In the genomic region with DNA sequence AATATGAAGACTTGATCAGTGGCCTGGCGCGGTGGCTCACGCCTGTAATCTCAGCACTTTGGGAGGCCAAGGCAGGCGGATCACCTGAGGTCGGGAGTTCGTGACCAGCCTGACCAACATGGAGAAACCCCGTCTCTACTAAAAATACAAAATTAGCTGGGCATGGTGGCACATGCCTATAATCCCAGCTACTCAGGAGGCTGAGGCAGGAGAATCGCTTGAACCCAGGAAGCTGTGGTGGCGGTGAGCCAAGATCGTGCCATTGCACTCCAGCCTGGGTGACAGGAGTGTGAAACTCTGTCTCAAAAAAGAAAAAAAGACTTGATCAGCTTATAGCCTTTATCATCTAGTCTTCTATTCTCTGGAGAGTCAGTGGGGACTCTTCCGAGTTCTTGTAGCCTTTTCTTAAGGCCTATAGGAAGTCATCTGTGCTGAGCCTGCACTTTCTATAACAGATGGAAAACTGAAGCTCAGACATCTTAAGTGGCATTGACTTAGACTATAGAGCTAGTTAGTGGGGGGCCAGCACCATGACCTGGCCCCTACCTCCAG, we compare ENCODE assay signal across 8 cellular contexts. TPM values are rescaled to one million over a fixed set of nuclear protein-coding genes. Genes with fewer than 3 reads are reported as not detected.
DNase-seq lines count a peak whose midpoint lies in the region; ATAC-seq, FAIRE-seq and TF ChIP-seq lines count a peak whose summit lies in the region.
"Not testable (repeated sequence)": the region's sequence is repeated elsewhere in the genome, so short reads cannot be mapped to it uniquely, and the experiment has no call there.

No MANE protein-coding gene starts in this region.

- peaks cover 83% of the 10 kb centered on the region for H3K4me1 Mint-ChIP-seq in activated B cell treated with CpG ODN at 0.5 μM for 24 hours

- FAIRE-seq in small intestine (lab: Jason Lieb, UNC), result not testable (repeated sequence)

- H3K4me3 Mint-ChIP-seq in activated B cell treated with CpG ODN at 0.5 μM for 24 hours, result peak overlapping the region; percentile 94

- peaks cover 18% of the 10 kb centered on the region for H3K36me3 Mint-ChIP-seq in activated B cell treated with CpG ODN at 0.5 μM for 24 hours (ENCODE audit: low read depth)
- H3K36me3 Mint-ChIP-seq in activated naive CD4-positive, alpha-beta T cell treated with anti-CD3 and anti-CD28 coated beads, Interleukin-2, amount 50 U/mL, for 72 hours, result peaks cover 32 to 40% of the 10 kb centered on the region in 2 donors

- peak overlapping the region; percentile 61 for H3K27ac ChIP-seq in A673 (ENCODE audit: low read depth, low read length, poor library complexity, severe bottlenecking)
- H3K27ac ChIP-seq in small intestine (ENCODE audit: low read depth in 1 of 2, low read length in 1 of 2), result peak overlapping the region; percentile 22 to 91

- 71 to 82% (median 71%) methylated on average over 11 of the region's 11 CpGs for WGBS in small intestine, 3 donors

- ATAC-seq in GM18858 (IDR thresholded peaks at IDR 0.05; ENCODE audit: unreplicated experiment) (peak; percentile 1), HG02938 (IDR thresholded peaks at IDR 0.05; ENCODE audit: unreplicated experiment) (peak; percentile 3), activated B cell treated with CpG ODN at 0.5 μM for 24 hours (ENCODE audit: low read depth) (peak; percentile 36), left lobe of liver (peak; percentile 33)
- not testable (repeated sequence) for ATAC-seq in activated naive CD4-positive, alpha-beta T cell treated with anti-CD3 and anti-CD28 coated beads, Interleukin-2, amount 50 U/mL, for 72 hours

- not testable (repeated sequence) for TF ChIP-seq CTCF in A673 (conservative IDR thresholded peaks at IDR 0.05; ENCODE audit: low read depth, low read length); activated B cell treated with CpG ODN at 0.5 μM for 24 hours (IDR thresholded peaks at IDR 0.05)

- not testable (repeated sequence) for H3K36me3 ChIP-seq in A673 (ENCODE audit: insufficient read depth, low read length, poor library complexity, severe bottlenecking); small intestine (ENCODE audit: control insufficient read depth in 2 of 2, insufficient read depth in 2 of 2, low read length in 2 of 2)

- H3K4me3 ChIP-seq in A673 (ENCODE audit: low read depth, low read length, poor library complexity, severe bottlenecking); small intestine (ENCODE audit: low read depth in 1 of 2, low read length in 2 of 2): not testable (repeated sequence)

- not testable (repeated sequence) for H3K27me3 ChIP-seq in A673 (replicated peaks; ENCODE audit: insufficient read depth, low read depth, low read length, poor library complexity); small intestine (ENCODE audit: control insufficient read depth in 2 of 2, insufficient read depth in 2 of 2, low read length in 2 of 2)

- not testable (repeated sequence) for H3K9me3 Mint-ChIP-seq in activated B cell treated with CpG ODN at 0.5 μM for 24 hours; activated naive CD4-positive, alpha-beta T cell treated with anti-CD3 and anti-CD28 coated beads, Interleukin-2, amount 50 U/mL, for 72 hours

- H3K4me1 ChIP-seq in A673 (ENCODE audit: insufficient read depth, low read length, poor library complexity, severe bottlenecking), result peaks cover 32% of the 10 kb centered on the region
- H3K4me1 ChIP-seq in small intestine (ENCODE audit: control insufficient read depth in 2 of 2, insufficient read depth in 1 of 2, low read depth in 1 of 2, low read length in 1 of 2), result not testable (repeated sequence)

- BruUV-seq in A673 (replicated peaks; lab: Mats Ljungman, UMichigan), result not testable (repeated sequence)

- POLR2A ChIA-PET in A673 (lab: Charles Lee; ENCODE audit: low non-redundant PET), result not testable (repeated sequence)
- POLR2A ChIA-PET in activated B cell treated with CpG ODN at 0.5 μM for 24 hours (lab: Charles Lee), result interaction anchor here (0.6 to 3.5 kb wide), 16 partner anchors 9 to 310 kb away, joined by 3 to 56 read pairs (median 4); partner anchors contain the start of gene DEGS2

- CTCF ChIA-PET in A673 (lab: Charles Lee), result not testable (repeated sequence)
- CTCF ChIA-PET in activated B cell treated with CpG ODN at 0.5 μM for 24 hours (lab: Charles Lee), result interaction anchor here (0.7 to 4.0 kb wide), 6 partner anchors 11 to 82 kb away, joined by 3 to 22 read pairs (median 5); no protein-coding TSS in a partner anchor

- DNase-seq in A673 (ENCODE audit: low spot score), result peak; percentile 59
- DNase-seq in KG1 (lab: John Stamatoyannopoulos, UW), result peak; percentile 94
- DNase-seq in activated B cell treated with CpG ODN at 0.5 μM for 24 hours; activated naive CD4-positive, alpha-beta T cell treated with anti-CD3 and anti-CD28 coated beads, Interleukin-2, amount 50 U/mL, for 72 hours (ENCODE audit: low spot score in 2 of 2); left lobe of liver (ENCODE audit: low spot score); small intestine: not testable (repeated sequence)

- H3K27me3 Mint-ChIP-seq in activated B cell treated with CpG ODN at 0.5 μM for 24 hours, result not testable (repeated sequence)

- H3K27ac Mint-ChIP-seq in activated B cell treated with CpG ODN at 0.5 μM for 24 hours, result peak overlapping the region; percentile 98
- peak overlapping the region; percentile 99 for H3K27ac Mint-ChIP-seq in activated naive CD4-positive, alpha-beta T cell treated with anti-CD3 and anti-CD28 coated beads, Interleukin-2, amount 50 U/mL, for 72 hours

- not testable (repeated sequence) for H3K9me3 ChIP-seq in A673 (ENCODE audit: low read depth, low read length, poor library complexity, severe bottlenecking); small intestine (ENCODE audit: control insufficient read depth, low read depth)

- intact Hi-C loops in A673 (cut with micrococcal nuclease; ENCODE audit: unreplicated experiment), result not testable (repeated sequence)
- intact Hi-C loops in activated B cell treated with CpG ODN at 0.5 μM for 24 hours (cut with micrococcal nuclease), result loop anchor here (1.0 to 5.0 kb wide), 9 partner anchors 7 to 462 kb away; partner anchors contain the start of genes CCDC85C, CYP46A1, DEGS2 and SLC25A29

RNA-seq across cellular contexts. Expression of gene EVL, which starts 0.5 kb away (rescaled TPM):
- total RNA-seq in A673 (2021) (82.9 and 112 TPM in 2 replicates), activated B cell treated with CpG ODN at 0.5 μM for 24 hours (229 and 272 TPM in 2 replicates), left lobe of liver (76.2 TPM)
- total RNA-seq in activated naive CD4-positive, alpha-beta T cell treated with anti-CD3 and anti-CD28 coated beads, Interleukin-2, amount 50 U/mL, for 72 hours, result 100 to 1,000 TPM; 342 to 426 TPM
- polyA plus RNA-seq in small intestine, result 10 to 100 TPM; 21.0 to 35.2 (median 28.4) TPM
